Comparison of ENCODE assay signal across 17 cellular contexts in genomic region chr1:62462370-62462769, GRCh38.
"Had no signal": no experiment of that assay in that cellular context is flagged by ENCODE, and none has a peak within 500 bp of the region (broad histone marks: within the 10 kb centered on the region; RNA-seq: fewer than 3 reads in every experiment).

No MANE protein-coding gene starts in this region.

- H3K27ac Mint-ChIP-seq: activated CD4-positive, alpha-beta memory T cell treated with anti-CD3 and anti-CD28 coated beads for 36 hours; activated naive CD8-positive, alpha-beta T cell treated with anti-CD3 and anti-CD28 coated beads for 36 hours; activated T-helper 1 cell treated with anti-CD3 and anti-CD28 coated beads, Interleukin-12 subunit alpha, Interleukin-12 subunit beta, Interleukin-2, Interleukin-4 antibody, amounts not matched to agents 30 ng/mL and 10 ng/mL and 1 ng/mL, durations not matched to agents 14 hours and 24 hours and 36 hours; natural killer cell had no signal

- H3K9me3 Mint-ChIP-seq: activated CD4-positive, alpha-beta memory T cell treated with anti-CD3 and anti-CD28 coated beads for 36 hours; activated naive CD8-positive, alpha-beta T cell treated with anti-CD3 and anti-CD28 coated beads for 36 hours; activated T-helper 1 cell treated with anti-CD3 and anti-CD28 coated beads, Interleukin-12 subunit alpha, Interleukin-12 subunit beta, Interleukin-2, Interleukin-4 antibody, amounts not matched to agents 30 ng/mL and 10 ng/mL and 1 ng/mL, durations not matched to agents 14 hours and 24 hours and 36 hours; natural killer cell had no signal

- H3K4me3 Mint-ChIP-seq: activated CD4-positive, alpha-beta memory T cell treated with anti-CD3 and anti-CD28 coated beads for 36 hours; activated naive CD8-positive, alpha-beta T cell treated with anti-CD3 and anti-CD28 coated beads for 36 hours; activated T-helper 1 cell treated with anti-CD3 and anti-CD28 coated beads, Interleukin-12 subunit alpha, Interleukin-12 subunit beta, Interleukin-2, Interleukin-4 antibody, amounts not matched to agents 30 ng/mL and 10 ng/mL and 1 ng/mL, durations not matched to agents 14 hours and 24 hours and 36 hours; natural killer cell had no signal

- ATAC-seq: natural killer cell had no signal

- DNase-seq: activated CD4-positive, alpha-beta memory T cell treated with anti-CD3 and anti-CD28 coated beads for 36 hours; activated CD4-positive, alpha-beta T cell treated with anti-CD3 and anti-CD28 coated beads for 1 hour; activated naive CD4-positive, alpha-beta T cell; activated naive CD8-positive, alpha-beta T cell treated with anti-CD3 and anti-CD28 coated beads for 36 hours; activated T-cell treated with anti-CD3 and anti-CD28 coated beads for 4 hours; amygdala; brain microvascular endothelial cell; central memory CD4-positive, alpha-beta T cell; dorsolateral prefrontal cortex; foreskin melanocyte; mesenchymal stem cell; natural killer cell; ovary; sigmoid colon; stimulated activated naive CD4-positive, alpha-beta T cell; T1000 had no signal

- H3K36me3 Mint-ChIP-seq: natural killer cell had no signal

- H3K4me3 ChIP-seq: dorsolateral prefrontal cortex, ovary, sigmoid colon had no signal
